11 cellular contexts compared by ENCODE assay signal in the genomic region with DNA sequence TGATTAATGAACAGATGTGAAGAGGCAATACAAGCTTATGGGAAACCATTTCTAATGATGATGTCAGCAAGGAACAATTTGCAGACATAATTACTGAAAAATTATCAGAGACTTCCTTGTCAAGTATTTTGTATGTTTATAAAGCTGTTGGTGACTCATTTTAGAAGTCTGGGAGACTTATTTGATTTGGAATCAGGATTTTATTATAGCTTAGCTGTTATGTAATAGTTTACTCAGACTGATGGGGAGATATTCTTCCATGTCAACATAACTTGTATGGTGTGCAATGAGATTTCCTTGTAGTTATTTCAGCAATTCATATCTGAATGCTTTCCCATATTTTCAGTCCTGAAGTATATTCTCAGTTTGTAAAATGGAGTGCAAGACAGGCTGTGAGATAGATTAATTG.
DNase-seq lines count a peak whose midpoint lies in the region; ATAC-seq, FAIRE-seq and TF ChIP-seq lines count a peak whose summit lies in the region.
"Had no signal": no experiment of that assay in that cellular context is flagged by ENCODE, and none has a peak within 500 bp of the region (broad histone marks: within the 10 kb centered on the region; RNA-seq: fewer than 3 reads in every experiment).

No MANE protein-coding gene starts in this region.

- H3K9me3 Mint-ChIP-seq in MCF 10A (ENCODE audit: unreplicated experiment) = peaks cover 7% of the 10 kb centered on the region
- H3K9me3 Mint-ChIP-seq in stimulated activated naive CD8-positive, alpha-beta T cell treated with anti-CD3 and anti-CD28 coated beads, Interleukin-15, amount 100 ng/mL, for 72 hours = no peaks in the 10 kb centered on the region

- peak; percentile 64 for FAIRE-seq in small intestine (lab: Jason Lieb, UNC)

- H3K4me3 Mint-ChIP-seq in MCF 10A (ENCODE audit: unreplicated experiment) = no peak overlapping the region
- no peak overlapping the region for H3K4me3 Mint-ChIP-seq in stimulated activated naive CD8-positive, alpha-beta T cell treated with anti-CD3 and anti-CD28 coated beads, Interleukin-15, amount 100 ng/mL, for 72 hours

- H3K79me2 ChIP-seq in hepatocyte = no peaks in the 10 kb centered on the region

- POLR2A ChIA-PET in MCF 10A (lab: Yijun Ruan, JAX) = interaction anchor here (0.7 to 4.9 kb wide), 13 partner anchors 12 to 693 kb away, joined by 3 to 40 read pairs (median 5); a partner anchor contains a TSS

- H3K4me1 ChIP-seq in hepatocyte (ENCODE audit: insufficient read depth) (peaks cover 13% of the 10 kb centered on the region), small intestine (ENCODE audit: control insufficient read depth in 2 of 2, insufficient read depth in 1 of 2, low read depth in 1 of 2, low read length in 1 of 2) (peaks cover 0 to 7% of the 10 kb centered on the region in 2 donors)

- H3K36me3 ChIP-seq in hepatocyte (replicated peaks; ENCODE audit: insufficient read depth, low read depth) (no peaks in the 10 kb centered on the region), small intestine (ENCODE audit: control insufficient read depth in 2 of 2, insufficient read depth in 2 of 2, low read length in 2 of 2) (no peaks in the 10 kb centered on the region)

- intact Hi-C loops in MCF 10A (cut with micrococcal nuclease) = loop anchor here (5.0 kb wide), 1 partner anchor 232 kb away; no protein-coding TSS in a partner anchor

- ATAC-seq in stimulated activated naive CD8-positive, alpha-beta T cell treated with anti-CD3 and anti-CD28 coated beads, Interleukin-15, Interleukin-2, amounts not matched to agents 100 U/mL and 50 U/mL, for 24 hours = no peak
- ATAC-seq in stimulated activated naive CD8-positive, alpha-beta T cell treated with anti-CD3 and anti-CD28 coated beads, Interleukin-15, amount 100 ng/mL, for 72 hours = no peak

- H3K36me3 Mint-ChIP-seq in MCF 10A (ENCODE audit: insufficient read depth, unreplicated experiment) = no peaks in the 10 kb centered on the region

- no peak overlapping the region for H2AFZ ChIP-seq in hepatocyte

- DNase-seq in HT-29 (ENCODE audit: low spot score) (peak; percentile 69), MCF 10A (ENCODE audit: unreplicated experiment) (peak; percentile 80), hepatocyte (ENCODE audit: low spot score) (no peak), small intestine (peak; percentile 72), C1 segment of cervical spinal cord (lab: John Stamatoyannopoulos, UW) (no peak)
- no peak for DNase-seq in stimulated activated naive CD8-positive, alpha-beta T cell treated with anti-CD3 and anti-CD28 coated beads, Interleukin-15, Interleukin-2, amounts not matched to agents 100 U/mL and 50 U/mL, for 24 hours
- no peak for DNase-seq in stimulated activated naive CD8-positive, alpha-beta T cell treated with anti-CD3 and anti-CD28 coated beads, Interleukin-15, amount 100 ng/mL, for 72 hours
- DNase-seq in activated CD8-positive, alpha-beta memory T cell treated with anti-CD3 and anti-CD28 coated beads for 24 hours = no peak
- DNase-seq: NCI-H2107, nucleus accumbens had no signal

- H3K27me3 Mint-ChIP-seq in MCF 10A (ENCODE audit: insufficient read depth, unreplicated experiment) = no peaks in the 10 kb centered on the region
- peaks cover 6% of the 10 kb centered on the region for H3K27me3 Mint-ChIP-seq in stimulated activated naive CD8-positive, alpha-beta T cell treated with anti-CD3 and anti-CD28 coated beads, Interleukin-15, amount 100 ng/mL, for 72 hours

- H3K27ac ChIP-seq in hepatocyte (peak overlapping the region; percentile 66), small intestine (ENCODE audit: low read depth in 1 of 2, low read length in 1 of 2) (no peak overlapping the region)
- H3K27ac ChIP-seq: HL-60 had no signal

- H3K9me3 ChIP-seq in hepatocyte (ENCODE audit: low read depth) (no peaks in the 10 kb centered on the region), small intestine (ENCODE audit: control insufficient read depth, low read depth) (no peaks in the 10 kb centered on the region)

- no TSS peak for BruUV-seq in MCF 10A (replicated peaks; lab: Mats Ljungman, UMichigan)

- CTCF ChIA-PET in MCF 10A (lab: Yijun Ruan, JAX) = interaction anchor here (0.6 to 1.2 kb wide), 6 partner anchors 17 to 586 kb away, joined by 3 to 5 read pairs (median 3); a partner anchor contains a TSS

- peaks cover 54% of the 10 kb centered on the region for H3K4me1 Mint-ChIP-seq in MCF 10A (ENCODE audit: insufficient read depth, unreplicated experiment)
- H3K4me1 Mint-ChIP-seq in stimulated activated naive CD8-positive, alpha-beta T cell treated with anti-CD3 and anti-CD28 coated beads, Interleukin-15, amount 100 ng/mL, for 72 hours = no peaks in the 10 kb centered on the region

- TF ChIP-seq CTCF in MCF 10A (IDR thresholded peaks at IDR 0.05; ENCODE audit: unreplicated experiment) (no peak), hepatocyte (IDR thresholded peaks at IDR 0.05; ENCODE audit: poor library complexity) (no peak)

- no peaks in the 10 kb centered on the region for H4K20me1 ChIP-seq in hepatocyte (ENCODE audit: insufficient read depth, poor library complexity, severe bottlenecking)

- H3K27ac Mint-ChIP-seq in MCF 10A (ENCODE audit: low read depth, unreplicated experiment) = peak overlapping the region; percentile 29
- H3K27ac Mint-ChIP-seq in stimulated activated naive CD8-positive, alpha-beta T cell treated with anti-CD3 and anti-CD28 coated beads, Interleukin-15, amount 100 ng/mL, for 72 hours = no peak overlapping the region

- H3K4me3 ChIP-seq in hepatocyte (no peak overlapping the region), small intestine (ENCODE audit: low read depth in 1 of 2, low read length in 2 of 2) (no peak overlapping the region)

- H3K9me2 ChIP-seq in hepatocyte (replicated peaks; ENCODE audit: insufficient read depth) = no peaks in the 10 kb centered on the region

- no peak overlapping the region for H3K4me2 ChIP-seq in hepatocyte

- H3K27me3 ChIP-seq in hepatocyte (no peaks in the 10 kb centered on the region), small intestine (ENCODE audit: control insufficient read depth in 2 of 2, insufficient read depth in 2 of 2, low read length in 2 of 2) (no peaks in the 10 kb centered on the region)

Comparison
In these comparisons a context has a peak if more than half of its experiments do, and no peak if none do; other contexts are left out.
1. DNase-seq: peak in HT-29 (single experiment), MCF 10A (single experiment) and small intestine (single experiment); none in hepatocyte (single experiment), stimulated activated naive CD8-positive, alpha-beta T cell treated with anti-CD3 and anti-CD28 coated beads, Interleukin-15, Interleukin-2, amounts not matched to agents 100 U/mL and 50 U/mL, for 24 hours (single experiment), stimulated activated naive CD8-positive, alpha-beta T cell treated with anti-CD3 and anti-CD28 coated beads, Interleukin-15, amount 100 ng/mL, for 72 hours (0 of 2), C1 segment of cervical spinal cord (0 of 14) and activated CD8-positive, alpha-beta memory T cell treated with anti-CD3 and anti-CD28 coated beads for 24 hours (single experiment).